In the genomic region with DNA sequence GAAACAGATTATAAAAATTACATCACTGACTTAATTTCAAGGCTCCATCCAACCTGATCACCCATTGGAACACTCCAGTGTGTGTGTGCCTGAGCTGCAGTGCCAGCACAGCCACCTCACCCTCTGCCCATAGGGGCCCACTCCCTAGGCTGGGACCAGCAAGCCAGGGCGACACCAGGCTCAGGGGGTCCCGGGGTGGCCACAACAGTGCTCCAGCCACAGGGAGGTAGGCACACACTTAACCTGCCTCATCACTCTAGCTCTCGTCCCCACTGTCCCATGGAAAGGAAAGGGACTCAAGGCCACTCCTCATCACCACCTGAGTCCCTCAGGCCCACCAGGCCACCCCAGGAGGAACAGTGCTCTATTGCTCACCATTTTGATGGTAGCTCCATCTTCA, we compare ENCODE assay signal across 26 cellular contexts. TPM values are rescaled to one million over a fixed set of nuclear protein-coding genes. Genes with fewer than 3 reads are reported as not detected.
"Had no signal": no experiment of that assay in that cellular context is flagged by ENCODE, and none has a peak within 500 bp of the region (broad histone marks: within the 10 kb centered on the region; RNA-seq: fewer than 3 reads in every experiment).

No MANE protein-coding gene starts in this region.

- ATAC-seq: activated T-cell treated with anti-CD3 and anti-CD28 coated beads, Interleukin-2, amount 50 U/mL, for 72 hours; effector memory CD8-positive, alpha-beta T cell; stimulated activated memory B cell treated with anti-CD40 and anti-IgM and Interleukin-4, amounts not matched to agents 10 μg/mL and 1 μg/mL and 100 μg/mL, for 72 hours; WTC11 had no signal

- DNase-seq: activated CD4-positive, alpha-beta T cell treated with anti-CD3 and anti-CD28 coated beads, Interleukin-2, amount 50 U/mL, for 4 hours; activated effector memory CD4-positive, alpha-beta T cell treated with Interleukin-2 at 50 U/mL for 16 hours; activated naive CD4-positive, alpha-beta T cell treated with anti-CD3 and anti-CD28 coated beads, Interleukin-2, amount 50 U/mL, for 16 hours; activated T-cell treated with anti-CD3 and anti-CD28 coated beads, Interleukin-2, amount 50 U/mL, for 72 hours; central memory CD4-positive, alpha-beta T cell; dorsolateral prefrontal cortex; effector memory CD8-positive, alpha-beta T cell; glutamatergic neuron; hippocampal formation; mesenchymal stem cell; stimulated activated CD4-positive, alpha-beta T cell treated with anti-CD3 and anti-CD28 coated beads, Interleukin-1b, Interleukin-23, amount 100 ng/mL, for 48 hours; T-helper 9 cell had no signal

- H3K27me3 Mint-ChIP-seq: effector memory CD8-positive, alpha-beta T cell; stimulated activated memory B cell treated with anti-CD40 and anti-IgM and Interleukin-4, amounts not matched to agents 10 μg/mL and 1 μg/mL and 100 μg/mL, for 72 hours; type B pancreatic cell had no signal

- H3K27ac Mint-ChIP-seq: activated T-cell treated with anti-CD3 and anti-CD28 coated beads, Interleukin-2, amount 50 U/mL, for 72 hours; nephron; stimulated activated memory B cell treated with anti-CD40 and anti-IgM and Interleukin-4, amounts not matched to agents 10 μg/mL and 1 μg/mL and 100 μg/mL, for 72 hours; type B pancreatic cell; WTC11 had no signal

- H3K4me3 Mint-ChIP-seq: activated T-cell treated with anti-CD3 and anti-CD28 coated beads, Interleukin-2, amount 50 U/mL, for 72 hours; effector memory CD8-positive, alpha-beta T cell; nephron; stimulated activated memory B cell treated with anti-CD40 and anti-IgM and Interleukin-4, amounts not matched to agents 10 μg/mL and 1 μg/mL and 100 μg/mL, for 72 hours; type B pancreatic cell; WTC11 had no signal

- H3K9me3 ChIP-seq: esophagus muscularis mucosa had no signal

- H3K4me3 ChIP-seq: dorsolateral prefrontal cortex, esophagus muscularis mucosa had no signal

- H3K27ac ChIP-seq: dorsolateral prefrontal cortex, esophagus muscularis mucosa had no signal

- H3K9me3 Mint-ChIP-seq: activated T-cell treated with anti-CD3 and anti-CD28 coated beads, Interleukin-2, amount 50 U/mL, for 72 hours; effector memory CD8-positive, alpha-beta T cell; nephron; stimulated activated memory B cell treated with anti-CD40 and anti-IgM and Interleukin-4, amounts not matched to agents 10 μg/mL and 1 μg/mL and 100 μg/mL, for 72 hours; type B pancreatic cell; WTC11 had no signal

- H3K27me3 ChIP-seq: dorsolateral prefrontal cortex, esophagus muscularis mucosa had no signal

RNA-seq across cellular contexts. Expression of a gene that starts 56.0 kb away (rescaled TPM):
- total RNA-seq: activated T-cell treated with anti-CD3 and anti-CD28 coated beads, Interleukin-2, amount 50 U/mL, for 72 hours; astrocyte; esophagus muscularis mucosa; lower leg skin; mononuclear cell; myocyte; renal cortical epithelial cell; SK-MEL-5; skeletal muscle tissue; T-helper 1 cell treated with Interleukin-12 subunit alpha and Interleukin-12 subunit beta and Interleukin-4 antibody, amounts not matched to agents 30 ng/mL and 1 ng/mL, for 36 hours; WTC11 had no signal
- polyA plus RNA-seq: adipose tissue had no signal
